ENCODE assay signal across 30 cellular contexts in the genomic region with DNA sequence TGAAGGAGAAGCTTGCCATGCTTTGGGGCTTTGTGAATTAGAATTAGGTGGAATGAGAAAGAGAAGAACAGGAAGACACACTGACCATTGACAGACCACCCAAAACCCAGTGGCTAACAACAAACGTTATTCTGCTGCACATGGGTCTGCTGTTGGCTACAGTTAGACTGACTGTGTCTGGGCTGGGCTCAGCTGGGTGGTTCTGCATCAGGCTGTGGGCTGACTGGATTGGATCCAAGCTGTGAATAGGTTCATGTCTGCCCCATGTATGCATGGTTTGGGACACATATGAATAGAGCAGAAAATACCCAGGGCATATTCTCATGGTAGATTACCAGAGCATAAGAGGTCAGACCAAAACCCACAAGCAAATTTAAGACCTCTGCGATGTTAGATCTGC.
"Had no signal": no experiment of that assay in that cellular context is flagged by ENCODE, and none has a peak within 500 bp of the region (broad histone marks: within the 10 kb centered on the region; RNA-seq: fewer than 3 reads in every experiment).

No MANE protein-coding gene starts in this region.

- H3K36me3 ChIP-seq: MG63, SJCRH30 had no signal

- H3K4me1 ChIP-seq: SJCRH30 had no signal

- H3K27ac ChIP-seq: SJCRH30, SK-N-MC had no signal

- DNase-seq: activated CD4-positive, alpha-beta memory T cell treated with anti-CD3 and anti-CD28 coated beads for 36 hours; activated CD4-positive, alpha-beta T cell treated with anti-CD3 and anti-CD28 coated beads for 4 hours; activated CD4-positive, alpha-beta T cell treated with anti-CD3 and anti-CD28 coated beads, Interleukin-2, amount 50 U/mL, for 1 hour; activated CD8-positive, alpha-beta memory T cell treated with anti-CD3 and anti-CD28 coated beads, Interleukin-2, amount 50 U/mL, for 4 hours; activated gamma-delta T cell treated with Interleukin-2 at 50 U/mL for 16 hours; activated naive CD4-positive, alpha-beta T cell treated with anti-CD3 and anti-CD28 coated beads, Interleukin-2, amount 10 ng/mL, durations not matched to agents 7 days and 5 days; activated naive CD8-positive, alpha-beta T cell treated with anti-CD3 and anti-CD28 coated beads, Interleukin-2, amount 50 U/mL, for 24 hours; activated T-cell treated with anti-CD3 and anti-CD28 coated beads for 4 hours; activated T-cell treated with anti-CD3 and anti-CD28 coated beads, Interleukin-2, amount 50 U/mL, for 4 hours; anterior cingulate cortex; caudate nucleus; KG1; MG63; NCI-H1048; NCI-H1105 treated with DMSO at 0.1 percent for 48 hours; NCI-H1436; NCI-H1694; NCI-H1930; NCI-H2081 treated with DMSO at 0.1 percent for 48 hours; NCI-H345; NCI-H524 treated with DMSO at 0.1 percent for 48 hours; NK-92 treated with Interleukin-12 subunit alpha and Interleukin-12 subunit beta, amount 100 ng/mL, for 24 hours; PC-3; SHP77; SJCRH30 had no signal

- H3K4me3 ChIP-seq: MG63, SJCRH30 had no signal

- FAIRE-seq: bronchial epithelial cell, RCC 7860 had no signal

- H3K9me3 ChIP-seq: MG63 had no signal

- ATAC-seq: activated CD4-positive, CD25-positive, alpha-beta regulatory T cell treated with anti-CD3 and anti-CD28 coated beads, Interleukin-2, amount 50 U/mL, for 24 hours; activated naive CD8-positive, alpha-beta T cell treated with anti-CD3 and anti-CD28 coated beads, Interleukin-2, amount 50 U/mL, for 24 hours; activated T-cell treated with anti-CD3 and anti-CD28 coated beads, Interleukin-2, amount 50 U/mL, for 4 hours; PC-3; WTC11 had no signal

- H3K27me3 ChIP-seq: MG63, SJCRH30 had no signal
